In the genomic region with DNA sequence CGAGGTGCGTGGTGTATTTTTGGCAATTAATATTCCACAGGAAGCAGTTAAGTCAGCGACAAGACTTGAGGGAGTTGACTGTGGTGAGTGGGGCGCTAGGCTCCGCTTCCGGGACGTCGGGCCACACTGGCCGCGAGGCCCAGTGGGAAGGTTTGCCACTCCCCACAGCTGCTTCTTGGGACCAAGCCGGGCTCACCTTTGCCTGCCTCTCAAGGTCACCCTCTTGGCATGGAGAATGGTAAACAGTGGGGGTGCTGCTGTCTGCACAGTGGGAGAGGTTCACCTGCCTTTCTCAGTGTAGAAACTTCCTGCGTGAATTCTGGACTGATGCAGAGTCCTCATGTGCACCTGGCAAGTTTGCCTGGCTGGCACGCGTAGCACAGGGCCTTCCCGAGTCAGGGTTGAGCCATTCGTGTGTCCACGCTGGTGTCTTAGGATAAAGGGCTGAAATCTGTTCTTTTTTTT, we compare ENCODE assay signal across 1 cellular context.
A peak's percentile ranks its signal among the peaks of the same experiment; 100 is the strongest.
TF ChIP-seq lines count a peak whose summit lies in the region.

No MANE protein-coding gene starts in this region.

TF ChIP-seq in HepG2, 621 proteins besides CTCF, POLR2A, EP300 and RAD21 (continues in another document):
- TF ChIP-seq HNF4A (CRISPR knock-in tag; IDR thresholded peaks at IDR 0.05) (peak; percentile 48; the same call in 1 of the 2 replicates), ZFAT (CRISPR knock-in tag; conservative IDR thresholded peaks at IDR 0.05) (no peak), THAP9 (CRISPR knock-in tag; IDR thresholded peaks at IDR 0.05; ENCODE audit: borderline replicate concordance) (peak; percentile 29; the same call in 1 of the 2 replicates), SRY (CRISPR knock-in tag; IDR thresholded peaks at IDR 0.05) (0 out of 2 replicates have a peak, but pooled peaks have one; percentile 26), ZSCAN5A (CRISPR knock-in tag; IDR thresholded peaks at IDR 0.05; ENCODE audit: borderline replicate concordance) (peak; percentile 67; the same call in 1 of the 2 replicates), ZNF260 (CRISPR knock-in tag; IDR thresholded peaks at IDR 0.05; ENCODE audit: borderline replicate concordance, low read depth) (no peak), ZNF224 (CRISPR knock-in tag; IDR thresholded peaks at IDR 0.05) (0 out of 2 replicates have a peak, but pooled peaks have one; percentile 30), HDAC2 (CRISPR knock-in tag; IDR thresholded peaks at IDR 0.05) (0 out of 2 replicates have a peak, but pooled peaks have one; percentile 17), ZGPAT (CRISPR knock-in tag; IDR thresholded peaks at IDR 0.05) (peak; percentile 27; the same call in 1 of the 2 replicates), HMG20A (CRISPR knock-in tag; IDR thresholded peaks at IDR 0.05; ENCODE audit: borderline replicate concordance) (no peak), FOXC1 (CRISPR knock-in tag; IDR thresholded peaks at IDR 0.05; ENCODE audit: borderline replicate concordance) (0 out of 2 replicates have a peak, but pooled peaks have one; percentile 27), TOPORS (CRISPR knock-in tag; IDR thresholded peaks at IDR 0.05) (peak; percentile 63; the same call in 1 of the 2 replicates), ZBTB34 (CRISPR knock-in tag; IDR thresholded peaks at IDR 0.05) (peak; percentile 33; the same call in 1 of the 2 replicates), MTA3 (CRISPR knock-in tag; IDR thresholded peaks at IDR 0.05) (no peak), EEA1 (CRISPR knock-in tag; IDR thresholded peaks at IDR 0.05; ENCODE audit: borderline replicate concordance) (0 out of 2 replicates have a peak, but pooled peaks have one; percentile 17), HOXA3 (CRISPR knock-in tag; IDR thresholded peaks at IDR 0.05) (peak; percentile 30; the same call in 1 of the 2 replicates), SOX6 (IDR thresholded peaks at IDR 0.05) (no peak), SOX6 (CRISPR knock-in tag; IDR thresholded peaks at IDR 0.05) (peak; percentile 37; the same call in 1 of the 2 replicates)
- TF ChIP-seq, protein P1, sequence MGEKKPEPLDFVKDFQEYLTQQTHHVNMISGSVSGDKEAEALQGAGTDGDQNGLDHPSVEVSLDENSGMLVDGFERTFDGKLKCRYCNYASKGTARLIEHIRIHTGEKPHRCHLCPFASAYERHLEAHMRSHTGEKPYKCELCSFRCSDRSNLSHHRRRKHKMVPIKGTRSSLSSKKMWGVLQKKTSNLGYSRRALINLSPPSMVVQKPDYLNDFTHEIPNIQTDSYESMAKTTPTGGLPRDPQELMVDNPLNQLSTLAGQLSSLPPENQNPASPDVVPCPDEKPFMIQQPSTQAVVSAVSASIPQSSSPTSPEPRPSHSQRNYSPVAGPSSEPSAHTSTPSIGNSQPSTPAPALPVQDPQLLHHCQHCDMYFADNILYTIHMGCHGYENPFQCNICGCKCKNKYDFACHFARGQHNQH (CRISPR knock-in tag; IDR thresholded peaks at IDR 0.05): 0 out of 2 replicates have a peak, but pooled peaks have one; percentile 43
- TF ChIP-seq, protein P2, sequence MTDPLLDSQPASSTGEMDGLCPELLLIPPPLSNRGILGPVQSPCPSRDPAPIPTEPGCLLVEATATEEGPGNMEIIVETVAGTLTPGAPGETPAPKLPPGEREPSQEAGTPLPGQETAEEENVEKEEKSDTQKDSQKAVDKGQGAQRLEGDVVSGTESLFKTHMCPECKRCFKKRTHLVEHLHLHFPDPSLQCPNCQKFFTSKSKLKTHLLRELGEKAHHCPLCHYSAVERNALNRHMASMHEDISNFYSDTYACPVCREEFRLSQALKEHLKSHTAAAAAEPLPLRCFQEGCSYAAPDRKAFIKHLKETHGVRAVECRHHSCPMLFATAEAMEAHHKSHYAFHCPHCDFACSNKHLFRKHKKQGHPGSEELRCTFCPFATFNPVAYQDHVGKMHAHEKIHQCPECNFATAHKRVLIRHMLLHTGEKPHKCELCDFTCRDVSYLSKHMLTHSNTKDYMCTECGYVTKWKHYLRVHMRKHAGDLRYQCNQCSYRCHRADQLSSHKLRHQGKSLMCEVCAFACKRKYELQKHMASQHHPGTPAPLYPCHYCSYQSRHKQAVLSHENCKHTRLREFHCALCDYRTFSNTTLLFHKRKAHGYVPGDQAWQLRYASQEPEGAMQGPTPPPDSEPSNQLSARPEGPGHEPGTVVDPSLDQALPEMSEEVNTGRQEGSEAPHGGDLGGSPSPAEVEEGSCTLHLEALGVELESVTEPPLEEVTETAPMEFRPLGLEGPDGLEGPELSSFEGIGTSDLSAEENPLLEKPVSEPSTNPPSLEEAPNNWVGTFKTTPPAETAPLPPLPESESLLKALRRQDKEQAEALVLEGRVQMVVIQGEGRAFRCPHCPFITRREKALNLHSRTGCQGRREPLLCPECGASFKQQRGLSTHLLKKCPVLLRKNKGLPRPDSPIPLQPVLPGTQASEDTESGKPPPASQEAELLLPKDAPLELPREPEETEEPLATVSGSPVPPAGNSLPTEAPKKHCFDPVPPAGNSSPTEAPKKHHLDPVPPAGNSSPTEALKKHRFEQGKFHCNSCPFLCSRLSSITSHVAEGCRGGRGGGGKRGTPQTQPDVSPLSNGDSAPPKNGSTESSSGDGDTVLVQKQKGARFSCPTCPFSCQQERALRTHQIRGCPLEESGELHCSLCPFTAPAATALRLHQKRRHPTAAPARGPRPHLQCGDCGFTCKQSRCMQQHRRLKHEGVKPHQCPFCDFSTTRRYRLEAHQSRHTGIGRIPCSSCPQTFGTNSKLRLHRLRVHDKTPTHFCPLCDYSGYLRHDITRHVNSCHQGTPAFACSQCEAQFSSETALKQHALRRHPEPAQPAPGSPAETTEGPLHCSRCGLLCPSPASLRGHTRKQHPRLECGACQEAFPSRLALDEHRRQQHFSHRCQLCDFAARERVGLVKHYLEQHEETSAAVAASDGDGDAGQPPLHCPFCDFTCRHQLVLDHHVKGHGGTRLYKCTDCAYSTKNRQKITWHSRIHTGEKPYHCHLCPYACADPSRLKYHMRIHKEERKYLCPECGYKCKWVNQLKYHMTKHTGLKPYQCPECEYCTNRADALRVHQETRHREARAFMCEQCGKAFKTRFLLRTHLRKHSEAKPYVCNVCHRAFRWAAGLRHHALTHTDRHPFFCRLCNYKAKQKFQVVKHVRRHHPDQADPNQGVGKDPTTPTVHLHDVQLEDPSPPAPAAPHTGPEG (CRISPR knock-in tag; IDR thresholded peaks at IDR 0.05): no peak
- TF ChIP-seq, protein P3, sequence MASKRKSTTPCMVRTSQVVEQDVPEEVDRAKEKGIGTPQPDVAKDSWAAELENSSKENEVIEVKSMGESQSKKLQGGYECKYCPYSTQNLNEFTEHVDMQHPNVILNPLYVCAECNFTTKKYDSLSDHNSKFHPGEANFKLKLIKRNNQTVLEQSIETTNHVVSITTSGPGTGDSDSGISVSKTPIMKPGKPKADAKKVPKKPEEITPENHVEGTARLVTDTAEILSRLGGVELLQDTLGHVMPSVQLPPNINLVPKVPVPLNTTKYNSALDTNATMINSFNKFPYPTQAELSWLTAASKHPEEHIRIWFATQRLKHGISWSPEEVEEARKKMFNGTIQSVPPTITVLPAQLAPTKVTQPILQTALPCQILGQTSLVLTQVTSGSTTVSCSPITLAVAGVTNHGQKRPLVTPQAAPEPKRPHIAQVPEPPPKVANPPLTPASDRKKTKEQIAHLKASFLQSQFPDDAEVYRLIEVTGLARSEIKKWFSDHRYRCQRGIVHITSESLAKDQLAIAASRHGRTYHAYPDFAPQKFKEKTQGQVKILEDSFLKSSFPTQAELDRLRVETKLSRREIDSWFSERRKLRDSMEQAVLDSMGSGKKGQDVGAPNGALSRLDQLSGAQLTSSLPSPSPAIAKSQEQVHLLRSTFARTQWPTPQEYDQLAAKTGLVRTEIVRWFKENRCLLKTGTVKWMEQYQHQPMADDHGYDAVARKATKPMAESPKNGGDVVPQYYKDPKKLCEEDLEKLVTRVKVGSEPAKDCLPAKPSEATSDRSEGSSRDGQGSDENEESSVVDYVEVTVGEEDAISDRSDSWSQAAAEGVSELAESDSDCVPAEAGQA (IDR thresholded peaks at IDR 0.05; ENCODE audit: low read depth): 0 out of 2 replicates have a peak, but pooled peaks have one; percentile 40
- TF ChIP-seq, protein P3 (CRISPR knock-in tag; IDR thresholded peaks at IDR 0.05; ENCODE audit: borderline replicate concordance): no peak
- TF ChIP-seq, protein P4, sequence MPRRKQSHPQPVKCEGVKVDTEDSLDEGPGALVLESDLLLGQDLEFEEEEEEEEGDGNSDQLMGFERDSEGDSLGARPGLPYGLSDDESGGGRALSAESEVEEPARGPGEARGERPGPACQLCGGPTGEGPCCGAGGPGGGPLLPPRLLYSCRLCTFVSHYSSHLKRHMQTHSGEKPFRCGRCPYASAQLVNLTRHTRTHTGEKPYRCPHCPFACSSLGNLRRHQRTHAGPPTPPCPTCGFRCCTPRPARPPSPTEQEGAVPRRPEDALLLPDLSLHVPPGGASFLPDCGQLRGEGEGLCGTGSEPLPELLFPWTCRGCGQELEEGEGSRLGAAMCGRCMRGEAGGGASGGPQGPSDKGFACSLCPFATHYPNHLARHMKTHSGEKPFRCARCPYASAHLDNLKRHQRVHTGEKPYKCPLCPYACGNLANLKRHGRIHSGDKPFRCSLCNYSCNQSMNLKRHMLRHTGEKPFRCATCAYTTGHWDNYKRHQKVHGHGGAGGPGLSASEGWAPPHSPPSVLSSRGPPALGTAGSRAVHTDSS (CRISPR knock-in tag; conservative IDR thresholded peaks at IDR 0.05): no peak
- TF ChIP-seq, protein P5, sequence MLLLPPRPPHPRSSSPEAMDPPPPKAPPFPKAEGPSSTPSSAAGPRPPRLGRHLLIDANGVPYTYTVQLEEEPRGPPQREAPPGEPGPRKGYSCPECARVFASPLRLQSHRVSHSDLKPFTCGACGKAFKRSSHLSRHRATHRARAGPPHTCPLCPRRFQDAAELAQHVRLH (CRISPR knock-in tag; IDR thresholded peaks at IDR 0.05; ENCODE audit: borderline replicate concordance, low read depth): 0 out of 2 replicates have a peak, but pooled peaks have one; percentile 30
